Comparison of ENCODE assay signal across 1 cellular context in the genomic region with DNA sequence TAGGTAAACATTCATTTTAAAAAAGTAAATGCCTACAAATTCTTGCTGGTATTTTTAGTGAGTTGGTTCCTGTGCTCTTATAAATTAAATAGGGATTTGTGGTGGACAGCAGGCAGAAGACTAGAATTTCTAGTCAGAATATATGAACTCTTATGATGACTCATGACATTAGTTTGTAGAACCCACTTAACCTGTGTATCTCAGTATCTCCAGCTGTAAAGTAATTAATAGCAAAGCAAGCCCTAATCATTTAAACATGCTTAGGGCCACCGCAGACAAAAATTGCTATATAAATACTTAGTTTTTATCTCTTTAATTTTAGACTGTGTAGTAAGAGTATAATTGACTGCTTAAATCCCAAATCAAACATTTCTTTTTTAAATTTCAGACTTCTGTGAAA.
TF ChIP-seq lines count a peak whose summit lies in the region.

No MANE protein-coding gene starts in this region.

TF ChIP-seq in SK-N-SH, 30 proteins besides CTCF, POLR2A, EP300 and RAD21:
- TF ChIP-seq TCF12 (IDR thresholded peaks at IDR 0.05) (peak; percentile 25; the same call in 1 of the 2 replicates), JUND (IDR thresholded peaks at IDR 0.05) (no peak), RCOR1 (IDR thresholded peaks at IDR 0.05; ENCODE audit: low read length) (peak; percentile 21; the same call in 1 of the 2 replicates)
